Comparison of ENCODE assay signal across 26 cellular contexts in genomic region chr2:231467016-231467545, GRCh38.
"Had no signal": no experiment of that assay in that cellular context is flagged by ENCODE, and none has a peak within 500 bp of the region (broad histone marks: within the 10 kb centered on the region; RNA-seq: fewer than 3 reads in every experiment).

No MANE protein-coding gene starts in this region.

- ATAC-seq: activated T-cell treated with anti-CD3 and anti-CD28 coated beads, Interleukin-2, amount 50 U/mL, for 4 hours; gastroesophageal sphincter; left colon; lower lobe of right lung; pancreas; right cardiac atrium; SK-N-SH treated with all-trans-retinoic acid at 6 μM for 48 hours; stimulated activated effector memory CD8-positive, alpha-beta T cell treated with anti-CD3 and anti-CD28 coated beads, Interleukin-12 subunit alpha, Interleukin-12 subunit beta, amount 100 ng/mL, for 72 hours; stimulated activated naive CD8-positive, alpha-beta T cell treated with anti-CD3 and anti-CD28 coated beads, Interleukin-15, amount 100 ng/mL, for 72 hours had no signal

- DNase-seq: activated CD4-positive, alpha-beta T cell treated with anti-CD3 and anti-CD28 coated beads for 1 hour; activated CD4-positive, alpha-beta T cell treated with anti-CD3 and anti-CD28 coated beads, Interleukin-2, amount 50 U/mL, for 4 hours; activated naive CD4-positive, alpha-beta T cell treated with anti-CD3 and anti-CD28 coated beads, Interleukin-2, amount 10 ng/mL, durations not matched to agents 7 days and 5 days; activated T-cell treated with anti-CD3 and anti-CD28 coated beads, Interleukin-2, amount 50 U/mL, for 4 hours; adrenal gland; central memory CD4-positive, alpha-beta T cell; colonic mucosa; left colon; lower lobe of right lung; mesendoderm; naive B cell; right cardiac atrium; stimulated activated CD4-positive, alpha-beta T cell treated with anti-CD3 and anti-CD28 coated beads, Interleukin-2, amount 100 ng/mL, for 24 hours; stimulated activated naive CD8-positive, alpha-beta T cell treated with anti-CD3 and anti-CD28 coated beads, Interleukin-15, amount 100 ng/mL, for 72 hours; uterus had no signal

- H3K27ac Mint-ChIP-seq: activated T-helper 2 cell treated with anti-CD3 and anti-CD28 coated beads, Interferon-gamma antibody, Interleukin-2, Interleukin-4, amounts not matched to agents 10 μg/mL and 5 μg/mL and 100 μg/mL, durations not matched to agents 14 hours and 24 hours and 36 hours; stimulated activated naive CD8-positive, alpha-beta T cell treated with anti-CD3 and anti-CD28 coated beads, Interleukin-15, amount 100 ng/mL, for 72 hours had no signal

- H3K9me3 ChIP-seq: adrenal gland, colonic mucosa, gastroesophageal sphincter, lower lobe of right lung, neutrophil, pancreas, tibial nerve, uterus had no signal

- H3K27me3 Mint-ChIP-seq: naive B cell; stimulated activated naive CD8-positive, alpha-beta T cell treated with anti-CD3 and anti-CD28 coated beads, Interleukin-15, amount 100 ng/mL, for 72 hours had no signal

- H3K27me3 ChIP-seq: adrenal gland, colonic mucosa, gastroesophageal sphincter, neutrophil, pancreas, tibial nerve, uterus had no signal

- H3K9me3 Mint-ChIP-seq: activated naive CD4-positive, alpha-beta T cell treated with anti-CD3 and anti-CD28 coated beads, Interleukin-2, amount 10 ng/mL, durations not matched to agents 7 days and 5 days; activated T-cell treated with anti-CD3 and anti-CD28 coated beads, Interleukin-2, amount 50 U/mL, for 4 hours; activated T-helper 2 cell treated with anti-CD3 and anti-CD28 coated beads, Interferon-gamma antibody, Interleukin-2, Interleukin-4, amounts not matched to agents 10 μg/mL and 5 μg/mL and 100 μg/mL, durations not matched to agents 14 hours and 24 hours and 36 hours; naive B cell; stimulated activated effector memory CD8-positive, alpha-beta T cell treated with anti-CD3 and anti-CD28 coated beads, Interleukin-12 subunit alpha, Interleukin-12 subunit beta, amount 100 ng/mL, for 72 hours; stimulated activated naive CD8-positive, alpha-beta T cell treated with anti-CD3 and anti-CD28 coated beads, Interleukin-15, amount 100 ng/mL, for 72 hours; T-helper 2 cell treated with Interferon-gamma antibody and Interleukin-4, amounts not matched to agents 5 μg/mL and 100 μg/mL, for 36 hours had no signal

- H3K4me3 ChIP-seq: adrenal gland, colonic mucosa, gastroesophageal sphincter, lower lobe of right lung, pancreas, skin epidermis, tibial nerve, uterus had no signal

- H3K36me3 ChIP-seq: colonic mucosa, uterus had no signal

- H3K27ac ChIP-seq: adrenal gland, colonic mucosa, epithelial cell of prostate, gastroesophageal sphincter, lower lobe of right lung, neutrophil, pancreas, skin epidermis, tibial nerve, uterus, VCaP had no signal
